27 cellular contexts compared by ENCODE assay signal in genomic region chr1:44828841-44829440, GRCh38. TPM values are rescaled to one million over a fixed set of nuclear protein-coding genes. Genes with fewer than 3 reads are reported as not detected.
"Had no signal": no experiment of that assay in that cellular context is flagged by ENCODE, and none has a peak within 500 bp of the region (broad histone marks: within the 10 kb centered on the region; RNA-seq: fewer than 3 reads in every experiment).

No MANE protein-coding gene starts in this region.

- H3K36me3 ChIP-seq: ascending aorta, Peyer's patch, SJCRH30, WERI-Rb-1 had no signal

- H3K27ac ChIP-seq: ascending aorta, body of pancreas, KMS-11, Peyer's patch, SJCRH30, WERI-Rb-1 had no signal

- DNase-seq: activated CD4-positive, alpha-beta T cell treated with anti-CD3 and anti-CD28 coated beads for 4 hours; activated CD8-positive, alpha-beta memory T cell treated with anti-CD3 and anti-CD28 coated beads, Interleukin-2, amount 50 U/mL, for 4 hours; activated CD8-positive, alpha-beta T cell treated with anti-CD3 and anti-CD28 coated beads for 36 hours; activated naive CD4-positive, alpha-beta T cell treated with Interleukin-2 at 50 U/mL for 16 hours; activated naive CD8-positive, alpha-beta T cell treated with anti-CD3 and anti-CD28 coated beads, Interleukin-2, amount 50 U/mL, for 24 hours; amniotic stem cell; body of pancreas; central memory CD4-positive, alpha-beta T cell; NCI-H1092; NCI-H1417 treated with DMSO at 0.1 percent for 48 hours; NCI-H1694; NCI-H2029; NCI-H2107; NCI-H510A treated with DMSO at 0.1 percent for 48 hours; NCI-H69; NK-92 treated with Interleukin-12 subunit alpha and Interleukin-12 subunit beta, amount 100 ng/mL, for 24 hours; Peyer's patch; Right ventricle myocardium superior; SJCRH30; T-helper 1 cell; WERI-Rb-1 had no signal

- H3K4me3 ChIP-seq: ascending aorta, body of pancreas, Peyer's patch, SJCRH30 had no signal

- ATAC-seq: activated CD8-positive, alpha-beta T cell treated with anti-CD3 and anti-CD28 coated beads for 36 hours; activated naive CD4-positive, alpha-beta T cell treated with anti-CD3 and anti-CD28 coated beads, Interleukin-2, amount 50 U/mL, for 72 hours; activated naive CD8-positive, alpha-beta T cell treated with anti-CD3 and anti-CD28 coated beads, Interleukin-2, amount 50 U/mL, for 24 hours; body of pancreas had no signal

- H3K4me2 ChIP-seq: KMS-11, SK-N-SH had no signal

- H3K9me3 ChIP-seq: ascending aorta, body of pancreas, Peyer's patch, SJCRH30, SK-N-SH had no signal

- H3K9ac ChIP-seq: KMS-11, SK-N-SH had no signal

- H3K4me1 ChIP-seq: ascending aorta, body of pancreas, Peyer's patch had no signal

- H3K27me3 ChIP-seq: ascending aorta, body of pancreas, Peyer's patch, SJCRH30 had no signal

RNA-seq across cellular contexts. Expression of gene PTCH2, which starts 14.1 kb away (rescaled TPM):
- total RNA-seq: ascending aorta, bronchial epithelial cell had no signal

RNA-seq across cellular contexts. Expression of gene DYNLT4, which starts 21.8 kb away (rescaled TPM):
- total RNA-seq: ascending aorta, bronchial epithelial cell, MCF 10A, SJCRH30 had no signal

RNA-seq across cellular contexts. Expression of gene BEST4, which starts 41.0 kb away (rescaled TPM):
- total RNA-seq: ascending aorta, bronchial epithelial cell, Right ventricle myocardium superior, SJCRH30 had no signal
